In the genomic region with DNA sequence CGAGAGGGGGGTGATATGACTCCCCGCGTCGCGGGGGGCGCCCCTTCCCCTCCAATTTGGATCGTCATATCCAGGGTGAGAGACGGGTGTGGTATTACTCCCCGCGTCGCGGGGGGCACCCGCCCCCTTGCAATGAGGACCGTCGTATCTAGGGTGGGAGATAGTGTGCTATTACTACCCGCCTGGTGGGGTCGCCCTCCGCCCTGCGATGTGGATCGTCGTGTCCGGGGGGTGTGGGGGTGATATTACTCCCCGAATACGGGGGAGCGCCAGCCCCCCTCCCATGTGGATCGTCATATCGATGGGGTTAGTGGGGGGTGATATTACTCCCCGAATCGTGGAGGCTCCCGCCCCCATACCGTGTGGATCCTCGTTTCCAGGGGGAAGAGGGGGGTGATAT, we compare ENCODE assay signal across 9 cellular contexts. TPM values are rescaled to one million over a fixed set of nuclear protein-coding genes. Genes with fewer than 3 reads are reported as not detected.
DNase-seq lines count a peak whose midpoint lies in the region; ATAC-seq and TF ChIP-seq lines count a peak whose summit lies in the region.
"Had no signal": no experiment of that assay in that cellular context is flagged by ENCODE, and none has a peak within 500 bp of the region (broad histone marks: within the 10 kb centered on the region; RNA-seq: fewer than 3 reads in every experiment).

No MANE protein-coding gene starts in this region.

- peak; percentile 85 for ATAC-seq in activated T-cell treated with anti-CD3 and anti-CD28 coated beads, Interleukin-2, amount 50 U/mL, for 72 hours (replicated peaks in 1 of 2)
- no peak for ATAC-seq in HG02870 (IDR thresholded peaks at IDR 0.05; ENCODE audit: unreplicated experiment)
- ATAC-seq: pancreas had no signal

- no peaks in the 10 kb centered on the region for H3K36me3 Mint-ChIP-seq in activated T-cell treated with anti-CD3 and anti-CD28 coated beads, Interleukin-2, amount 50 U/mL, for 72 hours (ENCODE audit: insufficient read depth in 2 of 2)

- no peaks in the 10 kb centered on the region for H3K79me2 ChIP-seq in hepatocyte

- H3K4me3 ChIP-seq in HEK293 (ENCODE audit: low read depth, low read length), result no peak overlapping the region
- no peak overlapping the region for H3K4me3 ChIP-seq in hepatocyte
- H3K4me3 ChIP-seq: pancreas had no signal

- H4K20me1 ChIP-seq in hepatocyte (ENCODE audit: insufficient read depth, poor library complexity, severe bottlenecking), result no peaks in the 10 kb centered on the region

- H3K27ac Mint-ChIP-seq in activated T-cell treated with anti-CD3 and anti-CD28 coated beads, Interleukin-2, amount 50 U/mL, for 72 hours, result no peak overlapping the region

- no peaks in the 10 kb centered on the region for H3K9me3 ChIP-seq in HEK293 (ENCODE audit: control insufficient read depth, insufficient read depth, low read depth, low read length)
- no peaks in the 10 kb centered on the region for H3K9me3 ChIP-seq in hepatocyte (ENCODE audit: low read depth)
- H3K9me3 ChIP-seq: pancreas had no signal

- H2AFZ ChIP-seq in hepatocyte, result no peak overlapping the region

- no peaks in the 10 kb centered on the region for H3K27me3 Mint-ChIP-seq in activated T-cell treated with anti-CD3 and anti-CD28 coated beads, Interleukin-2, amount 50 U/mL, for 72 hours (ENCODE audit: low read depth)

- 15% methylated on average over 15 of the region's 32 CpGs for WGBS in hepatocyte (ENCODE audit: low lambda C conversion rate, missing lambda C conversion rate)

- H3K4me2 ChIP-seq in hepatocyte, result peak overlapping the region; percentile 29

- H3K4me1 Mint-ChIP-seq in activated T-cell treated with anti-CD3 and anti-CD28 coated beads, Interleukin-2, amount 50 U/mL, for 72 hours (ENCODE audit: low read depth), result peaks cover 5% of the 10 kb centered on the region

- no peak overlapping the region for H3K27ac ChIP-seq in HEK293 (ENCODE audit: extremely low read depth, low read depth, low read length)
- no peak overlapping the region for H3K27ac ChIP-seq in hepatocyte
- H3K27ac ChIP-seq: pancreas had no signal

- TF ChIP-seq CTCF in HEK293 (tag by site-specific recombination; IDR thresholded peaks at IDR 0.05), result no peak
- no peak for TF ChIP-seq CTCF in hepatocyte (IDR thresholded peaks at IDR 0.05; ENCODE audit: poor library complexity)

- CTCF ChIA-PET in HEK293 (lab: Yijun Ruan, JAX), result no interaction called here

- POLR2A ChIA-PET in HEK293 (lab: Yijun Ruan, JAX), result no interaction called here

- H3K9me3 Mint-ChIP-seq in activated T-cell treated with anti-CD3 and anti-CD28 coated beads, Interleukin-2, amount 50 U/mL, for 72 hours, result no peaks in the 10 kb centered on the region

- H3K4me1 ChIP-seq in HEK293 (ENCODE audit: control insufficient read depth, insufficient read depth, low read length) (no peaks in the 10 kb centered on the region), hepatocyte (ENCODE audit: insufficient read depth) (no peaks in the 10 kb centered on the region)
- H3K4me1 ChIP-seq: pancreas had no signal

- H3K36me3 ChIP-seq in HEK293 (ENCODE audit: control insufficient read depth in 2 of 2, insufficient read depth in 1 of 2, low read length in 2 of 2), result no peaks in the 10 kb centered on the region
- H3K36me3 ChIP-seq in hepatocyte (replicated peaks; ENCODE audit: insufficient read depth, low read depth), result no peaks in the 10 kb centered on the region
- H3K36me3 ChIP-seq: pancreas had no signal

- H3K9me2 ChIP-seq in hepatocyte (replicated peaks; ENCODE audit: insufficient read depth), result no peaks in the 10 kb centered on the region

- peak overlapping the region in 1 of 2 donors; percentile 69 for H3K4me3 Mint-ChIP-seq in activated T-cell treated with anti-CD3 and anti-CD28 coated beads, Interleukin-2, amount 50 U/mL, for 72 hours

- no peaks in the 10 kb centered on the region for H3K27me3 ChIP-seq in hepatocyte

- DNase-seq in activated T-cell treated with anti-CD3 and anti-CD28 coated beads, Interleukin-2, amount 50 U/mL, for 72 hours, result peak; percentile 40 to 50
- no peak for DNase-seq in hepatocyte (ENCODE audit: low spot score)
- peak in 2 of 3 experiments; percentile 18 to 28 for DNase-seq in stimulated activated CD4-positive, alpha-beta T cell treated with anti-CD3 and anti-CD28 coated beads, TNF-alpha, amount 100 ng/mL, for 4 hours (ENCODE audit: low read depth in 3 of 3)
- no peak for DNase-seq in HuH-7.5 (ENCODE audit: low spot score)
- DNase-seq in DMS53 treated with DMSO at 0.1 percent for 48 hours (lab: John Stamatoyannopoulos, UW; ENCODE audit: unreplicated experiment), result no peak
- DNase-seq in NCI-H187 treated with DMSO at 0.1 percent for 48 hours (lab: John Stamatoyannopoulos, UW), result no peak

TF ChIP-seq in HEK293, 187 proteins besides CTCF, POLR2A, EP300 and RAD21:
- 0 out of 2 replicates have a peak, but pooled peaks have one; percentile 32 for TF ChIP-seq ZNF202 (tag by site-specific recombination; IDR thresholded peaks at IDR 0.05; ENCODE audit: borderline replicate concordance)
- no peak for TF ChIP-seq ZNF10 (tag by site-specific recombination; IDR thresholded peaks at IDR 0.05)
TF ChIP-seq in HEK293: peak in this region for 1.

RNA-seq across cellular contexts. Expression of gene RGCC, which starts 29.2 kb away (rescaled TPM):
- total RNA-seq in activated T-cell treated with anti-CD3 and anti-CD28 coated beads, Interleukin-2, amount 50 U/mL, for 72 hours, result 100 to 1,000 TPM in 1 of 2 donors, 10 to 100 TPM in 1; 85.1 to 111 TPM
- 7.0 and 8.1 TPM in 2 replicates for total RNA-seq in hepatocyte
- polyA plus RNA-seq in hepatocyte, result 19.9 and 21.2 TPM in 2 replicates

Comparison
In these comparisons a context has a peak if more than half of its experiments do, and no peak if none do; other contexts are left out.
1. DNase-seq: peak in activated T-cell treated with anti-CD3 and anti-CD28 coated beads, Interleukin-2, amount 50 U/mL, for 72 hours (2 of 2) and stimulated activated CD4-positive, alpha-beta T cell treated with anti-CD3 and anti-CD28 coated beads, TNF-alpha, amount 100 ng/mL, for 4 hours (2 of 3); none in hepatocyte (single experiment), HuH-7.5 (single experiment), DMS53 treated with DMSO at 0.1 percent for 48 hours (single experiment) and NCI-H187 treated with DMSO at 0.1 percent for 48 hours (single experiment).